8 cellular contexts compared by ENCODE assay signal in the genomic region with DNA sequence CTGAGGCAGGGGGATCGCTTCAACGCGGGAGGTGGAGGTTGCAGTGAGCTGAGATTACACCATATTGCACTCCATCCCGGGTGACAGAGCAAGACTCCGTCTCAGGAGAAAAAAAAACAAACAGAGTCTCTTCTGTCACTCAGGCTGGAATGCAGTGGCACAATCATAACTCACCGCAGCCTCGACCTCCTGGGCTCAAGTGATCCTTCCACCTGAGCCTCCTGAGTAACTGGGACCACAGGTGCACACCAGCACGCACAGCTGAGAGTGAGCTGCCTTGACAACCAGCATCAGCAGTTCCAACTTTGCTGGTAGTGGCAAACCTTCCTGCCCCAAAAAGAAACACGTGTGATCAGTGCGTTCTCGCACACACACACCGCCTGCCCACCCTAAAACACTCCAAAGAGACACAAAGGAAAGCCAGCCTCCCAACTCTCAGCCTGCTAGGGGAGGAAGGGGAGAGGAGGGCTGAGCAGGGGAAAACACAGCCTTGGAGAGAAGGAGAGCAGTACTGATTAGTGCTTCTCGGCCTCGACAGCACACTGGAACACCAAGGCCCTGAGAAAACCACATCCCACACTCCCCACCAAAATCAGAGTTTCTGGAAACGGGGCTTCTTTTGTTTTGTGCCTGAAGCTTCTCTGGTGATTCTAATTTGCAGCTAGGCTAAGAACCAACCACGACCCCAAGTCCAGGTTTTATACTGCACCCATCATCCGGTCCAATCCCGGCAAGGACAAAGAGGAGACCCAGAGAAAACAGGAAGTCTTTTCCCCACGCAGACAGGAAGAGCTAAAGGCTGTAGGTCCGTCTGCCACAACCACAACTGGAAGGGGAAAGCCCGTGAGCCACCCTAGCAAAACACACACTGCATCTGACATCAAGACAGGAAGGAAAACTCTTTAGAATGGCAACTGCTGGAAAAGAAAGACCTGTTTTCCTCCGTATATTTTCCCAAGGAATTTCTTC. TPM values are rescaled to one million over a fixed set of nuclear protein-coding genes. Genes with fewer than 3 reads are reported as not detected.
DNase-seq lines count a peak whose midpoint lies in the region; ATAC-seq, FAIRE-seq and TF ChIP-seq lines count a peak whose summit lies in the region.

No MANE protein-coding gene starts in this region.

- H4K20me1 ChIP-seq in OCI-LY3 (ENCODE audit: insufficient read depth, low read length) = no peaks in the 10 kb centered on the region

- DNase-seq in GM12891 (ENCODE audit: insufficient read length, low spot score) = peak; percentile 42
- peak in 6 of 7 donors; percentile 62 to 75 (median 63) for DNase-seq in adrenal gland
- peak; percentile 50 for DNase-seq in islet precursor cell
- DNase-seq in stimulated activated CD4-positive, alpha-beta T cell treated with anti-CD3 and anti-CD28 coated beads, Interleukin-4, amount 100 ng/mL, for 48 hours (ENCODE audit: low read depth in 2 of 2) = peak; percentile 15 to 35
- DNase-seq in NCI-H1105 (lab: John Stamatoyannopoulos, UW) = no peak
- no peak for DNase-seq in NCI-H2081 treated with DMSO at 0.1 percent for 48 hours (lab: John Stamatoyannopoulos, UW)

- TF ChIP-seq CTCF in OCI-LY3 (IDR thresholded peaks at IDR 0.05; ENCODE audit: low read depth, low read length) (no peak), adrenal gland (IDR thresholded peaks at IDR 0.05) (no peak)

- H3K9ac ChIP-seq in OCI-LY3 (ENCODE audit: low read length) = peak overlapping the region; percentile 27

- H3K4me1 ChIP-seq in OCI-LY3 (ENCODE audit: low read length) (peaks cover 22% of the 10 kb centered on the region), adrenal gland (replicated peaks in 1 of 2) (peaks cover 47 to 63% of the 10 kb centered on the region in 2 donors)

- ATAC-seq in GM18520 (IDR thresholded peaks at IDR 0.05; ENCODE audit: unreplicated experiment) = no peak

- no peaks in the 10 kb centered on the region for H3K36me3 ChIP-seq in OCI-LY3 (replicated peaks; ENCODE audit: low read depth, low read length)
- H3K36me3 ChIP-seq in adrenal gland (replicated peaks in 1 of 2) = peaks cover 0 to 8% of the 10 kb centered on the region in 2 donors

- intact Hi-C loops in adrenal gland (cut with DNase I) = no loop called here

- peak overlapping the region; percentile 29 for H2AFZ ChIP-seq in OCI-LY3 (ENCODE audit: low read depth, low read length)

- H3K4me3 ChIP-seq in OCI-LY3 (ENCODE audit: low read length) = peak overlapping the region; percentile 62
- peak overlapping the region in 1 of 4 donors; percentile 20 for H3K4me3 ChIP-seq in adrenal gland

- peak overlapping the region; percentile 94 for H3K4me2 ChIP-seq in OCI-LY3 (ENCODE audit: low read length)

- WGBS in adrenal gland, 4 donors = 28 to 44% (median 39%) methylated on average over 17 to 22 of the region's 22 CpGs

- H3K27me3 ChIP-seq in OCI-LY3 (ENCODE audit: low read depth, low read length) = no peaks in the 10 kb centered on the region
- no peaks in the 10 kb centered on the region for H3K27me3 ChIP-seq in adrenal gland

- H3K9me3 ChIP-seq in OCI-LY3 (ENCODE audit: insufficient read depth, low read length) = no peaks in the 10 kb centered on the region
- no peaks in the 10 kb centered on the region for H3K9me3 ChIP-seq in adrenal gland (replicated peaks in 1 of 3)

- peak overlapping the region; percentile 13 for H3K27ac ChIP-seq in OCI-LY3 (ENCODE audit: low read length)
- H3K27ac ChIP-seq in adrenal gland = peak overlapping the region; percentile 96 to 100 (median 98)

- no peak for TF ChIP-seq POLR2A in GM12891 (IDR thresholded peaks at IDR 0.05; ENCODE audit: low read depth, low read length)
- no peak for TF ChIP-seq POLR2A in adrenal gland (IDR thresholded peaks at IDR 0.05)

- H3K79me2 ChIP-seq in OCI-LY3 (ENCODE audit: low read length) = no peaks in the 10 kb centered on the region

- FAIRE-seq in GM12891 (lab: Jason Lieb, UNC) = peak; percentile 64

TF ChIP-seq in GM12891, 5 proteins besides CTCF, POLR2A, EP300 and RAD21:
- TF ChIP-seq TAF1 (IDR thresholded peaks at IDR 0.05; ENCODE audit: low read depth, low read length) (no peak), SPI1 (IDR thresholded peaks at IDR 0.05; ENCODE audit: low read depth, low read length) (peak; percentile 82), POU2F2 (IDR thresholded peaks at IDR 0.05; ENCODE audit: low read depth, low read length) (no peak), PAX5 (IDR thresholded peaks at IDR 0.05; ENCODE audit: insufficient read depth, low read length, severe bottlenecking) (no peak), POLR2AphosphoS5 (IDR thresholded peaks at IDR 0.05; ENCODE audit: low read depth, low read length) (no peak)
TF ChIP-seq in GM12891: peak in this region for 1.

RNA-seq across cellular contexts. Expression of gene ZCCHC14, which starts 28.8 kb away (rescaled TPM):
- 1.5 TPM for polyA plus RNA-seq in GM12891 (2012; ENCODE audit: low read depth, missing spikeins)
- total RNA-seq in adrenal gland = 10 to 100 TPM; 17.9 to 49.8 (median 35.2) TPM
- 10 to 100 TPM; 10.6 to 26.3 (median 20.2) TPM for polyA plus RNA-seq in adrenal gland

Comparison
In these comparisons a context has a peak if more than half of its experiments do, and no peak if none do; other contexts are left out.
1. DNase-seq: peak in GM12891 (single experiment), adrenal gland (6 of 7), islet precursor cell (single experiment) and stimulated activated CD4-positive, alpha-beta T cell treated with anti-CD3 and anti-CD28 coated beads, Interleukin-4, amount 100 ng/mL, for 48 hours (2 of 2); none in NCI-H1105 (single experiment) and NCI-H2081 treated with DMSO at 0.1 percent for 48 hours (single experiment).